ENCODE assay signal across 8 cellular contexts in genomic region chr16:50323335-50324011, GRCh38. TPM values are rescaled to one million over a fixed set of nuclear protein-coding genes. Genes with fewer than 3 reads are reported as not detected.
DNase-seq lines count a peak whose midpoint lies in the region; ATAC-seq lines count a peak whose summit lies in the region.

No MANE protein-coding gene starts in this region.

- H3K36me3 Mint-ChIP-seq in stimulated activated naive CD8-positive, alpha-beta T cell treated with anti-CD3 and anti-CD28 coated beads, Interleukin-15, Interleukin-2, amounts not matched to agents 100 ng/mL and 50 ng/mL, for 24 hours (ENCODE audit: low read depth), result peaks cover 64% of the 10 kb centered on the region
- peaks cover 93% of the 10 kb centered on the region for H3K36me3 Mint-ChIP-seq in stimulated activated effector memory CD8-positive, alpha-beta T cell treated with anti-CD3 and anti-CD28 coated beads, Interleukin-12 subunit alpha, Interleukin-12 subunit beta, amount 100 ng/mL, for 72 hours

- no peak overlapping the region for H3K4me3 Mint-ChIP-seq in stimulated activated naive CD8-positive, alpha-beta T cell treated with anti-CD3 and anti-CD28 coated beads, Interleukin-15, Interleukin-2, amounts not matched to agents 100 ng/mL and 50 ng/mL, for 24 hours
- no peak overlapping the region for H3K4me3 Mint-ChIP-seq in stimulated activated effector memory CD8-positive, alpha-beta T cell treated with anti-CD3 and anti-CD28 coated beads, Interleukin-12 subunit alpha, Interleukin-12 subunit beta, amount 100 ng/mL, for 72 hours

- ATAC-seq in stimulated activated naive CD8-positive, alpha-beta T cell treated with anti-CD3 and anti-CD28 coated beads, Interleukin-15, Interleukin-2, amounts not matched to agents 100 U/mL and 50 U/mL, for 24 hours, result no peak
- ATAC-seq in esophagus mucosa (peak; percentile 46), GM19035 (IDR thresholded peaks at IDR 0.05; ENCODE audit: unreplicated experiment) (no peak)
- no peak for ATAC-seq in stimulated activated effector memory CD8-positive, alpha-beta T cell treated with anti-CD3 and anti-CD28 coated beads, Interleukin-12 subunit alpha, Interleukin-12 subunit beta, amount 100 ng/mL, for 72 hours

- no peaks in the 10 kb centered on the region for H3K27me3 Mint-ChIP-seq in stimulated activated naive CD8-positive, alpha-beta T cell treated with anti-CD3 and anti-CD28 coated beads, Interleukin-15, Interleukin-2, amounts not matched to agents 100 ng/mL and 50 ng/mL, for 24 hours

- no peaks in the 10 kb centered on the region for H3K9me3 Mint-ChIP-seq in stimulated activated naive CD8-positive, alpha-beta T cell treated with anti-CD3 and anti-CD28 coated beads, Interleukin-15, Interleukin-2, amounts not matched to agents 100 ng/mL and 50 ng/mL, for 24 hours
- no peaks in the 10 kb centered on the region for H3K9me3 Mint-ChIP-seq in stimulated activated effector memory CD8-positive, alpha-beta T cell treated with anti-CD3 and anti-CD28 coated beads, Interleukin-12 subunit alpha, Interleukin-12 subunit beta, amount 100 ng/mL, for 72 hours

- peak overlapping the region; percentile 80 for H3K27ac Mint-ChIP-seq in stimulated activated naive CD8-positive, alpha-beta T cell treated with anti-CD3 and anti-CD28 coated beads, Interleukin-15, Interleukin-2, amounts not matched to agents 100 ng/mL and 50 ng/mL, for 24 hours
- H3K27ac Mint-ChIP-seq in stimulated activated effector memory CD8-positive, alpha-beta T cell treated with anti-CD3 and anti-CD28 coated beads, Interleukin-12 subunit alpha, Interleukin-12 subunit beta, amount 100 ng/mL, for 72 hours, result peak overlapping the region; percentile 78

- H3K4me1 Mint-ChIP-seq in stimulated activated naive CD8-positive, alpha-beta T cell treated with anti-CD3 and anti-CD28 coated beads, Interleukin-15, Interleukin-2, amounts not matched to agents 100 ng/mL and 50 ng/mL, for 24 hours (ENCODE audit: low read depth), result peaks cover 36% of the 10 kb centered on the region
- H3K4me1 Mint-ChIP-seq in stimulated activated effector memory CD8-positive, alpha-beta T cell treated with anti-CD3 and anti-CD28 coated beads, Interleukin-12 subunit alpha, Interleukin-12 subunit beta, amount 100 ng/mL, for 72 hours, result peaks cover 36% of the 10 kb centered on the region

- DNase-seq in stimulated activated naive CD8-positive, alpha-beta T cell treated with anti-CD3 and anti-CD28 coated beads, Interleukin-15, Interleukin-2, amounts not matched to agents 100 U/mL and 50 U/mL, for 24 hours, result no peak
- peak; percentile 15 for DNase-seq in SHP77 treated with DMSO at 0.1 percent for 48 hours (lab: John Stamatoyannopoulos, UW)
- no peak for DNase-seq in stimulated activated effector memory CD8-positive, alpha-beta T cell treated with anti-CD3 and anti-CD28 coated beads, Interleukin-12 subunit alpha, Interleukin-12 subunit beta, amount 100 ng/mL, for 72 hours (ENCODE audit: low spot score in 2 of 2)
- no peak for DNase-seq in NOMO-1 treated with DMSO at 0.1 percent for 48 hours (lab: John Stamatoyannopoulos, UW; ENCODE audit: unreplicated experiment)
- no peak for DNase-seq in T-helper 1 cell

RNA-seq across cellular contexts. Expression of gene BRD7, which starts 45.3 kb away (rescaled TPM):
- 63.9 TPM for total RNA-seq in esophagus mucosa

RNA-seq across cellular contexts. Expression of gene ADCY7, which starts 57.1 kb away (rescaled TPM):
- total RNA-seq in esophagus mucosa, result 26.8 TPM
